In genomic region chr17:64118452-64118979, GRCh38 we compare ENCODE assay signal across 1 cellular context.
A peak's percentile ranks its signal among the peaks of the same experiment; 100 is the strongest.
TF ChIP-seq lines count a peak whose summit lies in the region.

No MANE protein-coding gene starts in this region.

TF ChIP-seq in HEK293, 187 proteins besides CTCF, POLR2A, EP300 and RAD21 (continued from another document):
- TF ChIP-seq, protein P1, sequence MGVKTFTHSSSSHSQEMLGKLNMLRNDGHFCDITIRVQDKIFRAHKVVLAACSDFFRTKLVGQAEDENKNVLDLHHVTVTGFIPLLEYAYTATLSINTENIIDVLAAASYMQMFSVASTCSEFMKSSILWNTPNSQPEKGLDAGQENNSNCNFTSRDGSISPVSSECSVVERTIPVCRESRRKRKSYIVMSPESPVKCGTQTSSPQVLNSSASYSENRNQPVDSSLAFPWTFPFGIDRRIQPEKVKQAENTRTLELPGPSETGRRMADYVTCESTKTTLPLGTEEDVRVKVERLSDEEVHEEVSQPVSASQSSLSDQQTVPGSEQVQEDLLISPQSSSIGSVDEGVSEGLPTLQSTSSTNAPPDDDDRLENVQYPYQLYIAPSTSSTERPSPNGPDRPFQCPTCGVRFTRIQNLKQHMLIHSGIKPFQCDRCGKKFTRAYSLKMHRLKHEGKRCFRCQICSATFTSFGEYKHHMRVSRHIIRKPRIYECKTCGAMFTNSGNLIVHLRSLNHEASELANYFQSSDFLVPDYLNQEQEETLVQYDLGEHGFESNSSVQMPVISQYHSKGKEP (tag by site-specific recombination; IDR thresholded peaks at IDR 0.05), result 0 out of 2 replicates have a peak, but pooled peaks have one; percentile 10
- TF ChIP-seq, protein P2, sequence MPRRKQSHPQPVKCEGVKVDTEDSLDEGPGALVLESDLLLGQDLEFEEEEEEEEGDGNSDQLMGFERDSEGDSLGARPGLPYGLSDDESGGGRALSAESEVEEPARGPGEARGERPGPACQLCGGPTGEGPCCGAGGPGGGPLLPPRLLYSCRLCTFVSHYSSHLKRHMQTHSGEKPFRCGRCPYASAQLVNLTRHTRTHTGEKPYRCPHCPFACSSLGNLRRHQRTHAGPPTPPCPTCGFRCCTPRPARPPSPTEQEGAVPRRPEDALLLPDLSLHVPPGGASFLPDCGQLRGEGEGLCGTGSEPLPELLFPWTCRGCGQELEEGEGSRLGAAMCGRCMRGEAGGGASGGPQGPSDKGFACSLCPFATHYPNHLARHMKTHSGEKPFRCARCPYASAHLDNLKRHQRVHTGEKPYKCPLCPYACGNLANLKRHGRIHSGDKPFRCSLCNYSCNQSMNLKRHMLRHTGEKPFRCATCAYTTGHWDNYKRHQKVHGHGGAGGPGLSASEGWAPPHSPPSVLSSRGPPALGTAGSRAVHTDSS (tag by site-specific recombination; IDR thresholded peaks at IDR 0.05), result no peak
- TF ChIP-seq, protein P3, sequence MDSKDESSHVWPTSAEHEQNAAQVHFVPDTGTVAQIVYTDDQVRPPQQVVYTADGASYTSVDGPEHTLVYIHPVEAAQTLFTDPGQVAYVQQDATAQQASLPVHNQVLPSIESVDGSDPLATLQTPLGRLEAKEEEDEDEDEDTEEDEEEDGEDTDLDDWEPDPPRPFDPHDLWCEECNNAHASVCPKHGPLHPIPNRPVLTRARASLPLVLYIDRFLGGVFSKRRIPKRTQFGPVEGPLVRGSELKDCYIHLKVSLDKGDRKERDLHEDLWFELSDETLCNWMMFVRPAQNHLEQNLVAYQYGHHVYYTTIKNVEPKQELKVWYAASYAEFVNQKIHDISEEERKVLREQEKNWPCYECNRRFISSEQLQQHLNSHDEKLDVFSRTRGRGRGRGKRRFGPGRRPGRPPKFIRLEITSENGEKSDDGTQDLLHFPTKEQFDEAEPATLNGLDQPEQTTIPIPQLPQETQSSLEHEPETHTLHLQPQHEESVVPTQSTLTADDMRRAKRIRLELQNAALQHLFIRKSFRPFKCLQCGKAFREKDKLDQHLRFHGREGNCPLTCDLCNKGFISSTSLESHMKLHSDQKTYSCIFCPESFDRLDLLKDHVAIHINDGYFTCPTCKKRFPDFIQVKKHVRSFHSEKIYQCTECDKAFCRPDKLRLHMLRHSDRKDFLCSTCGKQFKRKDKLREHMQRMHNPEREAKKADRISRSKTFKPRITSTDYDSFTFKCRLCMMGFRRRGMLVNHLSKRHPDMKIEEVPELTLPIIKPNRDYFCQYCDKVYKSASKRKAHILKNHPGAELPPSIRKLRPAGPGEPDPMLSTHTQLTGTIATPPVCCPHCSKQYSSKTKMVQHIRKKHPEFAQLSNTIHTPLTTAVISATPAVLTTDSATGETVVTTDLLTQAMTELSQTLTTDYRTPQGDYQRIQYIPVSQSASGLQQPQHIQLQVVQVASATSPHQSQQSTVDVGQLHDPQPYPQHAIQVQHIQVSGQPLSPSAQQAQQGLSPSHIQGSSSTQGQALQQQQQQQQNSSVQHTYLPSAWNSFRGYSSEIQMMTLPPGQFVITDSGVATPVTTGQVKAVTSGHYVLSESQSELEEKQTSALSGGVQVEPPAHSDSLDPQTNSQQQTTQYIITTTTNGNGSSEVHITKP (tag by site-specific recombination; IDR thresholded peaks at IDR 0.05), result peak; percentile 58
- no peak for TF ChIP-seq ZNF433 (tag by site-specific recombination; IDR thresholded peaks at IDR 0.05; ENCODE audit: low read depth)
- 0 out of 2 replicates have a peak, but pooled peaks have one; percentile 11 for TF ChIP-seq KLF10 (tag by site-specific recombination; IDR thresholded peaks at IDR 0.05)
- TF ChIP-seq ZNF221 (tag by site-specific recombination; IDR thresholded peaks at IDR 0.05; ENCODE audit: borderline replicate concordance), result no peak
- peak; percentile 22 for TF ChIP-seq ZNF529 (tag by site-specific recombination; IDR thresholded peaks at IDR 0.05; ENCODE audit: insufficient replicate concordance)
- TF ChIP-seq, protein P4, sequence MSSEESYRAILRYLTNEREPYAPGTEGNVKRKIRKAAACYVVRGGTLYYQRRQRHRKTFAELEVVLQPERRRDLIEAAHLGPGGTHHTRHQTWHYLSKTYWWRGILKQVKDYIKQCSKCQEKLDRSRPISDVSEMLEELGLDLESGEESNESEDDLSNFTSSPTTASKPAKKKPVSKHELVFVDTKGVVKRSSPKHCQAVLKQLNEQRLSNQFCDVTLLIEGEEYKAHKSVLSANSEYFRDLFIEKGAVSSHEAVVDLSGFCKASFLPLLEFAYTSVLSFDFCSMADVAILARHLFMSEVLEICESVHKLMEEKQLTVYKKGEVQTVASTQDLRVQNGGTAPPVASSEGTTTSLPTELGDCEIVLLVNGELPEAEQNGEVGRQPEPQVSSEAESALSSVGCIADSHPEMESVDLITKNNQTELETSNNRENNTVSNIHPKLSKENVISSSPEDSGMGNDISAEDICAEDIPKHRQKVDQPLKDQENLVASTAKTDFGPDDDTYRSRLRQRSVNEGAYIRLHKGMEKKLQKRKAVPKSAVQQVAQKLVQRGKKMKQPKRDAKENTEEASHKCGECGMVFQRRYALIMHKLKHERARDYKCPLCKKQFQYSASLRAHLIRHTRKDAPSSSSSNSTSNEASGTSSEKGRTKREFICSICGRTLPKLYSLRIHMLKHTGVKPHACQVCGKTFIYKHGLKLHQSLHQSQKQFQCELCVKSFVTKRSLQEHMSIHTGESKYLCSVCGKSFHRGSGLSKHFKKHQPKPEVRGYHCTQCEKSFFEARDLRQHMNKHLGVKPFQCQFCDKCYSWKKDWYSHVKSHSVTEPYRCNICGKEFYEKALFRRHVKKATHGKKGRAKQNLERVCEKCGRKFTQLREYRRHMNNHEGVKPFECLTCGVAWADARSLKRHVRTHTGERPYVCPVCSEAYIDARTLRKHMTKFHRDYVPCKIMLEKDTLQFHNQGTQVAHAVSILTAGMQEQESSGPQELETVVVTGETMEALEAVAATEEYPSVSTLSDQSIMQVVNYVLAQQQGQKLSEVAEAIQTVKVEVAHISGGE (tag by site-specific recombination; conservative IDR thresholded peaks at IDR 0.05; ENCODE audit: low read depth), result peak; percentile 82
- TF ChIP-seq ZNF19 (tag by site-specific recombination; IDR thresholded peaks at IDR 0.05; ENCODE audit: low read depth), result no peak
- no peak for TF ChIP-seq ZNF518A (tag by site-specific recombination; conservative IDR thresholded peaks at IDR 0.05; ENCODE audit: low read depth)
- TF ChIP-seq ZNF214 (tag by site-specific recombination; IDR thresholded peaks at IDR 0.05; ENCODE audit: borderline replicate concordance), result no peak
- peak; percentile 97 for TF ChIP-seq ZNF449 (tag by site-specific recombination; IDR thresholded peaks at IDR 0.05)
- TF ChIP-seq ZNF335 (tag by site-specific recombination; conservative IDR thresholded peaks at IDR 0.05), result peak; percentile 50
- TF ChIP-seq ZNF202 (tag by site-specific recombination; IDR thresholded peaks at IDR 0.05; ENCODE audit: borderline replicate concordance), result no peak
- no peak for TF ChIP-seq ZNF830 (tag by site-specific recombination; IDR thresholded peaks at IDR 0.05; ENCODE audit: low read depth)
- TF ChIP-seq BCL11B (tag by site-specific recombination; IDR thresholded peaks at IDR 0.05; ENCODE audit: low read depth), result no peak
- TF ChIP-seq WT1 (tag by site-specific recombination; IDR thresholded peaks at IDR 0.05), result peak; percentile 79
- no peak for TF ChIP-seq ZNF792 (tag by site-specific recombination; IDR thresholded peaks at IDR 0.05)
- no peak for TF ChIP-seq TCF7L2 (IDR thresholded peaks at IDR 0.05; ENCODE audit: borderline replicate concordance, low read depth, low read length)
- no peak for TF ChIP-seq ZFP69B (tag by site-specific recombination; IDR thresholded peaks at IDR 0.05)
- TF ChIP-seq ZNF10 (tag by site-specific recombination; IDR thresholded peaks at IDR 0.05), result peak; percentile 86
- TF ChIP-seq ZNF623 (tag by site-specific recombination; IDR thresholded peaks at IDR 0.05), result no peak
- TF ChIP-seq SP7 (tag by site-specific recombination; IDR thresholded peaks at IDR 0.05), result 0 out of 2 replicates have a peak, but pooled peaks have one; percentile 16
- no peak for TF ChIP-seq ZNF514 (tag by site-specific recombination; IDR thresholded peaks at IDR 0.05)
- no peak for TF ChIP-seq ZNF24 (tag by site-specific recombination; IDR thresholded peaks at IDR 0.05)
- TF ChIP-seq ZNF677 (tag by site-specific recombination; IDR thresholded peaks at IDR 0.05), result no peak
- peak; percentile 61 for TF ChIP-seq PRDM1 (tag by site-specific recombination; IDR thresholded peaks at IDR 0.05)
- no peak for TF ChIP-seq GLI4 (tag by site-specific recombination; IDR thresholded peaks at IDR 0.05)
- 0 out of 2 replicates have a peak, but pooled peaks have one; percentile 38 for TF ChIP-seq SCRT2 (tag by site-specific recombination; IDR thresholded peaks at IDR 0.05)
TF ChIP-seq in HEK293: peak in this region for 21.
